8 cellular contexts compared by ENCODE assay signal in the genomic region with DNA sequence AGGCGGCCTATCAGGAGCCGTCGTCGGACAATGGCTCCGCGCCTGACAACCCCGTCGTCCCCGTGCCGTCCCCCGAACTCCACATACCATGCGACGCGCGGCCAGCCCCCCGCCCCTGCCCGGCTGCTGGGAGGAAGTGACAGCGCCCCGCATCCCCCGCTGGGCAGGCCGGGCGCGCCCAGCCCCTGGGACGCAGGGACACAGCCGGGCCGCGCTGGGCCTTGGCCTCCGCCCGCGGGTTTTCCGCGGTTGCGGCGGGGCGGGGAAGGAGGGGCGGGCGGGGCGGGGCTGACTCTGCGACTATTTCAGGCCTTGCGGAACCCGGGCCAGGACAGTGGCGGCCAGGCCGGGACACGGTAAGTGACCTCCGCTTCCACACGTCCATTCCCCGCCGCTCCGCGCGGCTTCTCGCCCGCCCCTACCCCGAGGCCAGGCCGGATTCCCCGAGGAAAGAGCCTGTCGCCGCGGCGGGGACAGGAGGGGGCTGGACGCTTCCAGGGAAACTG. TPM values are rescaled to one million over a fixed set of nuclear protein-coding genes. Genes with fewer than 3 reads are reported as not detected.
A peak's percentile ranks its signal among the peaks of the same experiment; 100 is the strongest.
DNase-seq lines count a peak whose midpoint lies in the region; ATAC-seq and TF ChIP-seq lines count a peak whose summit lies in the region.

A gene with protein sequence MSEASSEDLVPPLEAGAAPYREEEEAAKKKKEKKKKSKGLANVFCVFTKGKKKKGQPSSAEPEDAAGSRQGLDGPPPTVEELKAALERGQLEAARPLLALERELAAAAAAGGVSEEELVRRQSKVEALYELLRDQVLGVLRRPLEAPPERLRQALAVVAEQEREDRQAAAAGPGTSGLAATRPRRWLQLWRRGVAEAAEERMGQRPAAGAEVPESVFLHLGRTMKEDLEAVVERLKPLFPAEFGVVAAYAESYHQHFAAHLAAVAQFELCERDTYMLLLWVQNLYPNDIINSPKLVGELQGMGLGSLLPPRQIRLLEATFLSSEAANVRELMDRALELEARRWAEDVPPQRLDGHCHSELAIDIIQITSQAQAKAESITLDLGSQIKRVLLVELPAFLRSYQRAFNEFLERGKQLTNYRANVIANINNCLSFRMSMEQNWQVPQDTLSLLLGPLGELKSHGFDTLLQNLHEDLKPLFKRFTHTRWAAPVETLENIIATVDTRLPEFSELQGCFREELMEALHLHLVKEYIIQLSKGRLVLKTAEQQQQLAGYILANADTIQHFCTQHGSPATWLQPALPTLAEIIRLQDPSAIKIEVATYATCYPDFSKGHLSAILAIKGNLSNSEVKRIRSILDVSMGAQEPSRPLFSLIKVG (plus strand): TSS at position 334 of the 506 bp plus-strand sequence. CDS start 2,997 bp downstream, outside the sequence.

- DNase-seq in NCI-H1092 (lab: John Stamatoyannopoulos, UW) (peak; percentile 47), NCI-H1092 treated with DMSO at 0.1 percent for 48 hours (lab: John Stamatoyannopoulos, UW) (no peak), SJSA1 (ENCODE audit: low read depth in 1 of 2, low spot score in 2 of 2) (no peak), Right ventricle myocardium superior (peak; percentile 89), progenitor cell of endocrine pancreas (ENCODE audit: low spot score, unreplicated experiment) (no peak)
- DNase-seq in stimulated activated CD4-positive, alpha-beta T cell treated with anti-CD3 and anti-CD28 coated beads, Interleukin-4, amount 100 ng/mL, for 24 hours, result no peak

- H3K36me3 Mint-ChIP-seq in progenitor cell of endocrine pancreas (ENCODE audit: insufficient read depth), result no peaks in the 10 kb centered on the region

- H3K27ac Mint-ChIP-seq in progenitor cell of endocrine pancreas, result no peak within 1 kb of the TSS

- H3K36me3 ChIP-seq in SJSA1, result peaks cover 13% of the 10 kb centered on the region

- no peaks in the 10 kb centered on the region for H3K9me3 ChIP-seq in SJSA1 (replicated peaks)

- intact Hi-C loops in Right ventricle myocardium superior (cut with DNase I), result no loop called here

- peak; percentile 3 for TF ChIP-seq CTCF in progenitor cell of endocrine pancreas (IDR thresholded peaks at IDR 0.05; ENCODE audit: unreplicated experiment)

- ATAC-seq in Right ventricle myocardium superior (ENCODE audit: poor library complexity) (peak; percentile 70), GM21737 (IDR thresholded peaks at IDR 0.05; ENCODE audit: unreplicated experiment) (no peak), HG02642 (IDR thresholded peaks at IDR 0.05; ENCODE audit: poor library complexity, unreplicated experiment) (no peak)

- no peaks in the 10 kb centered on the region for H3K9me3 Mint-ChIP-seq in progenitor cell of endocrine pancreas (ENCODE audit: low read depth)

- H3K4me3 Mint-ChIP-seq in progenitor cell of endocrine pancreas (ENCODE audit: low read depth), result peak within 1 kb of the TSS; percentile 40

- no peaks in the 10 kb centered on the region for H3K27me3 ChIP-seq in SJSA1 (replicated peaks)

- peak within 1 kb of the TSS; percentile 68 for H3K27ac ChIP-seq in SJSA1

- H3K4me1 ChIP-seq in SJSA1 (replicated peaks), result peaks cover 32% of the 10 kb centered on the region

- peaks cover 4% of the 10 kb centered on the region for H3K4me1 Mint-ChIP-seq in progenitor cell of endocrine pancreas (ENCODE audit: low read depth)

- H3K27me3 Mint-ChIP-seq in progenitor cell of endocrine pancreas, result peaks cover 32% of the 10 kb centered on the region

- H3K4me3 ChIP-seq in SJSA1, result peak within 1 kb of the TSS; percentile 69

RNA-seq across cellular contexts. Expression of the gene that starts here (rescaled TPM):
- 28.4 and 43.0 TPM in 2 replicates for total RNA-seq in SJSA1 (2014; rRNA removed; shearing (Covaris generic))
- total RNA-seq in Right ventricle myocardium superior (46.7 TPM), progenitor cell of endocrine pancreas (17.8 and 19.6 TPM in 2 replicates)

Comparison
In these comparisons a context has a peak if more than half of its experiments do, and no peak if none do; other contexts are left out.
1. DNase-seq: peak in NCI-H1092 (single experiment) and Right ventricle myocardium superior (single experiment); none in NCI-H1092 treated with DMSO at 0.1 percent for 48 hours (single experiment), SJSA1 (0 of 2), progenitor cell of endocrine pancreas (single experiment) and stimulated activated CD4-positive, alpha-beta T cell treated with anti-CD3 and anti-CD28 coated beads, Interleukin-4, amount 100 ng/mL, for 24 hours (single experiment).